In the genomic region with DNA sequence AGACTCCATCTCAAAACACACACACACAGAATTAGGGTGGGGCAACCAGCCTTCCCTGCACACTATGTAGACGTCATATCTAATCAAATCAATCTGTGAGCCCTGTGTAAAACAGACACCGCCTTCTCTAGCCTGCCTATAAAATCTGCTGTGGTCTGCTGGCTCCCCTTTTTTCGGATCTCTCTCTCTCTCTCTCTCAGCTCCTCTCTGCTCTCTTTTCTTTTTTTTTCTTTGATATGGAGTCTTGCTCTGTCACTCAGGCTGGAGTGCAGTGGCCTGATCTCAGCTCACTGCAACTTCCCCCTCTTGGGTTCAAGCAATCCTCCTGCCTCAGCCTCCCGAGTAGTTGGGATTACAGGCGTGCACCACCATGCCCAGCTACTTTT, we compare ENCODE assay signal across 1 cellular context.
A peak's percentile ranks its signal among the peaks of the same experiment; 100 is the strongest.
TF ChIP-seq lines count a peak whose summit lies in the region.

No MANE protein-coding gene starts in this region.

TF ChIP-seq in K562, 482 proteins besides CTCF, POLR2A, EP300 and RAD21 (continued from another document and continues in another):
- TF ChIP-seq MEF2D (tag; conservative IDR thresholded peaks at IDR 0.05; ENCODE audit: low read depth) (0 out of 2 replicates have a peak, but pooled peaks have one; percentile 4), POLR2H (tag; IDR thresholded peaks at IDR 0.05; ENCODE audit: low read depth) (peak; percentile 51), NCOA4 (IDR thresholded peaks at IDR 0.05; ENCODE audit: partially characterized antibody) (no peak), SPI1 (IDR thresholded peaks at IDR 0.05; ENCODE audit: borderline replicate concordance, low read depth, low read length) (no peak), NBN (IDR thresholded peaks at IDR 0.05; ENCODE audit: low read depth) (peak; percentile 15; the same call in 1 of the 2 replicates), TCFL5 (CRISPR knock-in tag; conservative IDR thresholded peaks at IDR 0.05) (no peak), ARID3A (IDR thresholded peaks at IDR 0.05; ENCODE audit: borderline replicate concordance, low read depth, low read length) (peak; percentile 42; the same call in 1 of the 2 replicates), ADNP (tag; IDR thresholded peaks at IDR 0.05) (peak; percentile 51; the same call in 1 of the 2 replicates), RBFOX2 (IDR thresholded peaks at IDR 0.05; ENCODE audit: low read depth, low read length) (peak; percentile 62), TRIM24 (IDR thresholded peaks at IDR 0.05) (0 out of 4 replicates have a peak, but pooled peaks of 1 of the 2 experiments have one; percentile 9), ZBTB12 (CRISPR knock-in tag; IDR thresholded peaks at IDR 0.05) (peak; percentile 39; the same call in 1 of the 2 replicates), CXXC5 (CRISPR knock-in tag; IDR thresholded peaks at IDR 0.05) (no peak), ZKSCAN8 (CRISPR knock-in tag; IDR thresholded peaks at IDR 0.05) (no peak), RBM34 (IDR thresholded peaks at IDR 0.05; ENCODE audit: borderline replicate concordance, insufficient read depth, low read length) (no peak), STAG1 (CRISPR knock-in tag; IDR thresholded peaks at IDR 0.05; ENCODE audit: borderline replicate concordance) (no peak), TBP (optimal IDR thresholded peaks at IDR 0.05; ENCODE audit: low read depth, low read length) (peak; percentile 11), KDM2B (CRISPR knock-in tag; IDR thresholded peaks at IDR 0.05) (no peak), BRF1 (IDR thresholded peaks at IDR 0.05; ENCODE audit: borderline replicate concordance, extremely low read depth, insufficient read length) (no peak), HMG20A (CRISPR knock-in tag; conservative IDR thresholded peaks at IDR 0.05) (no peak), MYNN (IDR thresholded peaks at IDR 0.05) (no peak), MYNN (CRISPR knock-in tag; IDR thresholded peaks at IDR 0.05) (no peak), ATF1 (CRISPR knock-in tag; IDR thresholded peaks at IDR 0.05) (no peak), ATF1 (tag; IDR thresholded peaks at IDR 0.05) (peak; percentile 74), DPF2 (IDR thresholded peaks at IDR 0.05) (peak; percentile 56; the same call in 1 of the 2 replicates), XRCC3 (IDR thresholded peaks at IDR 0.05) (no peak), JUND (IDR thresholded peaks at IDR 0.05; ENCODE audit: borderline replicate concordance, low read depth, low read length) (no peak), JUND (tag; IDR thresholded peaks at IDR 0.05; ENCODE audit: borderline replicate concordance, low read depth, low read length) (peak; percentile 19; the same call in 1 of the 3 replicates), ARNT (IDR thresholded peaks at IDR 0.05) (0 out of 4 replicates have a peak, but pooled peaks of 1 of the 2 experiments have one; percentile 47), SRSF1 (IDR thresholded peaks at IDR 0.05; ENCODE audit: low read depth, low read length) (no peak), PTRF (tag; IDR thresholded peaks at IDR 0.05) (no peak), PTTG1 (tag; IDR thresholded peaks at IDR 0.05; ENCODE audit: low read depth) (no peak), SAFB2 (IDR thresholded peaks at IDR 0.05; ENCODE audit: borderline replicate concordance, low read depth, low read length, severe bottlenecking) (no peak), THRAP3 (IDR thresholded peaks at IDR 0.05; ENCODE audit: borderline replicate concordance) (peak; percentile 37; the same call in 1 of the 2 replicates), HDGF (IDR thresholded peaks at IDR 0.05) (0 out of 2 replicates have a peak, but pooled peaks have one; percentile 71)
- TF ChIP-seq, protein P1, sequence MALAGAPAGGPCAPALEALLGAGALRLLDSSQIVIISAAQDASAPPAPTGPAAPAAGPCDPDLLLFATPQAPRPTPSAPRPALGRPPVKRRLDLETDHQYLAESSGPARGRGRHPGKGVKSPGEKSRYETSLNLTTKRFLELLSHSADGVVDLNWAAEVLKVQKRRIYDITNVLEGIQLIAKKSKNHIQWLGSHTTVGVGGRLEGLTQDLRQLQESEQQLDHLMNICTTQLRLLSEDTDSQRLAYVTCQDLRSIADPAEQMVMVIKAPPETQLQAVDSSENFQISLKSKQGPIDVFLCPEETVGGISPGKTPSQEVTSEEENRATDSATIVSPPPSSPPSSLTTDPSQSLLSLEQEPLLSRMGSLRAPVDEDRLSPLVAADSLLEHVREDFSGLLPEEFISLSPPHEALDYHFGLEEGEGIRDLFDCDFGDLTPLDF (CRISPR knock-in tag; IDR thresholded peaks at IDR 0.05), result no peak
- TF ChIP-seq, protein P2, sequence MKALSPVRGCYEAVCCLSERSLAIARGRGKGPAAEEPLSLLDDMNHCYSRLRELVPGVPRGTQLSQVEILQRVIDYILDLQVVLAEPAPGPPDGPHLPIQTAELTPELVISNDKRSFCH (CRISPR knock-in tag; IDR thresholded peaks at IDR 0.05), result no peak
- TF ChIP-seq, protein P2 (tag; IDR thresholded peaks at IDR 0.05), result no peak; the same call in 1 of the 2 replicates
- TF ChIP-seq, protein P3, sequence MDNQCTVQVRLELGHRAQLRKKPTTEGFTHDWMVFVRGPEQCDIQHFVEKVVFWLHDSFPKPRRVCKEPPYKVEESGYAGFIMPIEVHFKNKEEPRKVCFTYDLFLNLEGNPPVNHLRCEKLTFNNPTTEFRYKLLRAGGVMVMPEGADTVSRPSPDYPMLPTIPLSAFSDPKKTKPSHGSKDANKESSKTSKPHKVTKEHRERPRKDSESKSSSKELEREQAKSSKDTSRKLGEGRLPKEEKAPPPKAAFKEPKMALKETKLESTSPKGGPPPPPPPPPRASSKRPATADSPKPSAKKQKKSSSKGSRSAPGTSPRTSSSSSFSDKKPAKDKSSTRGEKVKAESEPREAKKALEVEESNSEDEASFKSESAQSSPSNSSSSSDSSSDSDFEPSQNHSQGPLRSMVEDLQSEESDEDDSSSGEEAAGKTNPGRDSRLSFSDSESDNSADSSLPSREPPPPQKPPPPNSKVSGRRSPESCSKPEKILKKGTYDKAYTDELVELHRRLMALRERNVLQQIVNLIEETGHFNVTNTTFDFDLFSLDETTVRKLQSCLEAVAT (IDR thresholded peaks at IDR 0.05), result peak; percentile 84 to 89
- TF ChIP-seq, protein P4, sequence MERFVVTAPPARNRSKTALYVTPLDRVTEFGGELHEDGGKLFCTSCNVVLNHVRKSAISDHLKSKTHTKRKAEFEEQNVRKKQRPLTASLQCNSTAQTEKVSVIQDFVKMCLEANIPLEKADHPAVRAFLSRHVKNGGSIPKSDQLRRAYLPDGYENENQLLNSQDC (CRISPR knock-in tag; IDR thresholded peaks at IDR 0.05), result no peak
- TF ChIP-seq, protein P5, sequence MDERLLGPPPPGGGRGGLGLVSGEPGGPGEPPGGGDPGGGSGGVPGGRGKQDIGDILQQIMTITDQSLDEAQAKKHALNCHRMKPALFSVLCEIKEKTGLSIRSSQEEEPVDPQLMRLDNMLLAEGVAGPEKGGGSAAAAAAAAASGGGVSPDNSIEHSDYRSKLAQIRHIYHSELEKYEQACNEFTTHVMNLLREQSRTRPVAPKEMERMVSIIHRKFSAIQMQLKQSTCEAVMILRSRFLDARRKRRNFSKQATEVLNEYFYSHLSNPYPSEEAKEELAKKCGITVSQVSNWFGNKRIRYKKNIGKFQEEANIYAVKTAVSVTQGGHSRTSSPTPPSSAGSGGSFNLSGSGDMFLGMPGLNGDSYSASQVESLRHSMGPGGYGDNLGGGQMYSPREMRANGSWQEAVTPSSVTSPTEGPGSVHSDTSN (CRISPR knock-in tag; IDR thresholded peaks at IDR 0.05; ENCODE audit: low read depth), result no peak
- TF ChIP-seq, protein P5 (tag; conservative IDR thresholded peaks at IDR 0.05; ENCODE audit: low read depth), result peak; percentile 68
- TF ChIP-seq, protein P6, sequence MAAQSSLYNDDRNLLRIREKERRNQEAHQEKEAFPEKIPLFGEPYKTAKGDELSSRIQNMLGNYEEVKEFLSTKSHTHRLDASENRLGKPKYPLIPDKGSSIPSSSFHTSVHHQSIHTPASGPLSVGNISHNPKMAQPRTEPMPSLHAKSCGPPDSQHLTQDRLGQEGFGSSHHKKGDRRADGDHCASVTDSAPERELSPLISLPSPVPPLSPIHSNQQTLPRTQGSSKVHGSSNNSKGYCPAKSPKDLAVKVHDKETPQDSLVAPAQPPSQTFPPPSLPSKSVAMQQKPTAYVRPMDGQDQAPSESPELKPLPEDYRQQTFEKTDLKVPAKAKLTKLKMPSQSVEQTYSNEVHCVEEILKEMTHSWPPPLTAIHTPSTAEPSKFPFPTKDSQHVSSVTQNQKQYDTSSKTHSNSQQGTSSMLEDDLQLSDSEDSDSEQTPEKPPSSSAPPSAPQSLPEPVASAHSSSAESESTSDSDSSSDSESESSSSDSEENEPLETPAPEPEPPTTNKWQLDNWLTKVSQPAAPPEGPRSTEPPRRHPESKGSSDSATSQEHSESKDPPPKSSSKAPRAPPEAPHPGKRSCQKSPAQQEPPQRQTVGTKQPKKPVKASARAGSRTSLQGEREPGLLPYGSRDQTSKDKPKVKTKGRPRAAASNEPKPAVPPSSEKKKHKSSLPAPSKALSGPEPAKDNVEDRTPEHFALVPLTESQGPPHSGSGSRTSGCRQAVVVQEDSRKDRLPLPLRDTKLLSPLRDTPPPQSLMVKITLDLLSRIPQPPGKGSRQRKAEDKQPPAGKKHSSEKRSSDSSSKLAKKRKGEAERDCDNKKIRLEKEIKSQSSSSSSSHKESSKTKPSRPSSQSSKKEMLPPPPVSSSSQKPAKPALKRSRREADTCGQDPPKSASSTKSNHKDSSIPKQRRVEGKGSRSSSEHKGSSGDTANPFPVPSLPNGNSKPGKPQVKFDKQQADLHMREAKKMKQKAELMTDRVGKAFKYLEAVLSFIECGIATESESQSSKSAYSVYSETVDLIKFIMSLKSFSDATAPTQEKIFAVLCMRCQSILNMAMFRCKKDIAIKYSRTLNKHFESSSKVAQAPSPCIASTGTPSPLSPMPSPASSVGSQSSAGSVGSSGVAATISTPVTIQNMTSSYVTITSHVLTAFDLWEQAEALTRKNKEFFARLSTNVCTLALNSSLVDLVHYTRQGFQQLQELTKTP (IDR thresholded peaks at IDR 0.05; ENCODE audit: low read depth in 1 of 2, partially characterized antibody in 2 of 2), result peak; percentile 18 to 22
- TF ChIP-seq, protein P7, sequence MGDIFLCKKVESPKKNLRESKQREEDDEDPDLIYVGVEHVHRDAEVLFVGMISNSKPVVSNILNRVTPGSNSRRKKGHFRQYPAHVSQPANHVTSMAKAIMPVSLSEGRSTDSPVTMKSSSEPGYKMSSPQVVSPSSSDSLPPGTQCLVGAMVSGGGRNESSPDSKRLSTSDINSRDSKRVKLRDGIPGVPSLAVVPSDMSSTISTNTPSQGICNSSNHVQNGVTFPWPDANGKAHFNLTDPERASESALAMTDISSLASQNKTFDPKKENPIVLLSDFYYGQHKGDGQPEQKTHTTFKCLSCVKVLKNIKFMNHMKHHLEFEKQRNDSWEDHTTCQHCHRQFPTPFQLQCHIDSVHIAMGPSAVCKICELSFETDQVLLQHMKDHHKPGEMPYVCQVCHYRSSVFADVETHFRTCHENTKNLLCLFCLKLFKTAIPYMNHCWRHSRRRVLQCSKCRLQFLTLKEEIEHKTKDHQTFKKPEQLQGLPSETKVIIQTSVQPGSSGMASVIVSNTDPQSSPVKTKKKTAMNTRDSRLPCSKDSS (IDR thresholded peaks at IDR 0.05; ENCODE audit: low read depth, partially characterized antibody), result no peak
